In genomic region chr2:30385327-30385726, GRCh38 we compare ENCODE assay signal across 10 cellular contexts.
DNase-seq lines count a peak whose midpoint lies in the region; ATAC-seq, FAIRE-seq and TF ChIP-seq lines count a peak whose summit lies in the region.
"Had no signal": no experiment of that assay in that cellular context is flagged by ENCODE, and none has a peak within 500 bp of the region (broad histone marks: within the 10 kb centered on the region; RNA-seq: fewer than 3 reads in every experiment).

No MANE protein-coding gene starts in this region.

- SMC1A ChIA-PET in GM12878 (lab: Charles Lee; ENCODE audit: uncharacterized antibody, unreplicated experiment), result interaction anchor here (0.6 to 1.6 kb wide), 5 partner anchors 11 to 177 kb away, joined by 3 to 4 read pairs (median 3); no protein-coding TSS in a partner anchor

- H3K36me3 ChIP-seq in GM12878 (ENCODE audit: control insufficient read depth in 2 of 2, insufficient read depth in 2 of 2, low read length in 1 of 2), result no peaks in the 10 kb centered on the region
- no peaks in the 10 kb centered on the region for H3K36me3 ChIP-seq in sigmoid colon

- POLR2A ChIA-PET in A549 (lab: Yijun Ruan, JAX) (no interaction called here), GM12878 (lab: Charles Lee) (no interaction called here)

- TF ChIP-seq POLR2A in A549 (IDR thresholded peaks at IDR 0.05; ENCODE audit: low read length) (no peak), GM12878 (IDR thresholded peaks at IDR 0.05; ENCODE audit: low read depth, low read length) (no peak), sigmoid colon (IDR thresholded peaks at IDR 0.05) (no peak)

- no peak for TF ChIP-seq CTCF in A549 (IDR thresholded peaks at IDR 0.05)
- TF ChIP-seq CTCF in GM12878 (IDR thresholded peaks at IDR 0.05 in 2 of 3, conservative IDR thresholded peaks at IDR 0.05 in 1 of 3; ENCODE audit: control insufficient read depth in 2 of 3, extremely low read depth in 1 of 3, insufficient read depth in 1 of 3, low read depth in 3 of 3, low read length in 3 of 3), result no peak
- TF ChIP-seq CTCF in sigmoid colon (IDR thresholded peaks at IDR 0.05), result no peak

- CTCF ChIA-PET in A549 (lab: Yijun Ruan, JAX), result interaction anchor here (1.0 to 4.0 kb wide), 4 partner anchors 21 to 328 kb away, joined by 3 to 13 read pairs (median 4); no protein-coding TSS in a partner anchor
- CTCF ChIA-PET in GM12878 (lab: Yijun Ruan, JAX), result interaction anchor here (1.0 kb wide), 1 partner anchor 325 kb away, joined by 3 read pairs; no protein-coding TSS in a partner anchor

- H3K9me3 ChIP-seq in A549, result no peaks in the 10 kb centered on the region
- no peaks in the 10 kb centered on the region for H3K9me3 ChIP-seq in GM12878 (replicated peaks; ENCODE audit: control insufficient read depth, insufficient read depth, low read length)
- H3K9me3 ChIP-seq in sigmoid colon, result no peaks in the 10 kb centered on the region

- BruUV-seq in GM12878 (replicated peaks; lab: Mats Ljungman, UMichigan), result no TSS peak

- TF ChIP-seq EP300 in A549 (IDR thresholded peaks at IDR 0.05) (no peak), GM12878 (IDR thresholded peaks at IDR 0.05; ENCODE audit: borderline replicate concordance in 1 of 2, control insufficient read depth in 1 of 2, low read depth in 2 of 2, low read length in 2 of 2) (no peak), sigmoid colon (IDR thresholded peaks at IDR 0.05) (no peak)

- H3K4me1 ChIP-seq in A549, result no peaks in the 10 kb centered on the region
- H3K4me1 ChIP-seq in GM12878 (ENCODE audit: control insufficient read depth, insufficient read depth, low read length), result no peaks in the 10 kb centered on the region
- H3K4me1 ChIP-seq in sigmoid colon, result no peaks in the 10 kb centered on the region

- WGBS in A549 (ENCODE audit: missing lambda C conversion rate), result 61% methylated on average over 5 of the region's 5 CpGs
- WGBS in GM12878 (ENCODE audit: insufficient coverage, insufficient replicate concordance, low lambda C conversion rate, missing lambda C conversion rate), result 20% methylated on average over 5 of the region's 5 CpGs
- WGBS in sigmoid colon, 2 donors, result 38 to 55% methylated on average over 5 of the region's 5 CpGs

- H4K20me1 ChIP-seq in GM12878 (ENCODE audit: control insufficient read depth, insufficient read depth), result no peaks in the 10 kb centered on the region

- no peaks in the 10 kb centered on the region for H3K79me2 ChIP-seq in GM12878 (ENCODE audit: control insufficient read depth, insufficient read depth, low read length)

- H3K27me3 ChIP-seq in GM12878 (replicated peaks in 1 of 2; ENCODE audit: control insufficient read depth in 2 of 2, insufficient read depth in 2 of 2, low read length in 1 of 2) (peaks cover 0 to 3% of the 10 kb centered on the region in 2 experiments; a peak in 1 of 4 replicates), sigmoid colon (no peaks in the 10 kb centered on the region)

- H3K4me3 ChIP-seq in A549 (no peak overlapping the region), GM12878 (no peak overlapping the region), sigmoid colon (no peak overlapping the region)

- FAIRE-seq in A549 (lab: Jason Lieb, UNC), result no peak
- no peak for FAIRE-seq in GM12878 (lab: Jason Lieb, UNC)

- TF ChIP-seq RAD21 in A549 (conservative IDR thresholded peaks at IDR 0.05 in 1 of 2, IDR thresholded peaks at IDR 0.05 in 1 of 2) (no peak), GM12878 (IDR thresholded peaks at IDR 0.05; ENCODE audit: insufficient read depth, low read depth, low read length) (no peak)

- no peak overlapping the region for H2AFZ ChIP-seq in GM12878 (ENCODE audit: control insufficient read depth, low read depth, low read length)

- H3K27ac ChIP-seq in A549 (no peak overlapping the region), GM12878 (ENCODE audit: control insufficient read depth, insufficient read depth) (no peak overlapping the region), sigmoid colon (no peak overlapping the region)

- intact Hi-C loops in GM12878 (cut with micrococcal nuclease; ENCODE audit: unreplicated experiment) (no loop called here), sigmoid colon (cut with DNase I) (no loop called here)

- in situ Hi-C loops in GM12878 (cut with MboI), result no loop called here

- H3K4me2 ChIP-seq in A549, result no peak overlapping the region
- no peak overlapping the region for H3K4me2 ChIP-seq in GM12878 (ENCODE audit: control insufficient read depth, insufficient read depth)

- DNase-seq in A549 (ENCODE audit: low read depth in 1 of 2, low spot score in 1 of 2) (peak in 1 of 2 experiments; percentile 36), HuH-7 (ENCODE audit: low spot score) (peak; percentile 31), GM12878 (ENCODE audit: low read depth, low spot score) (no peak), kidney glomerular epithelial cell (lab: John Stamatoyannopoulos, UW) (peak; percentile 35), sigmoid colon (no peak), nucleus accumbens (lab: John Stamatoyannopoulos, UW) (no peak)
- no peak for DNase-seq in activated naive CD4-positive, alpha-beta T cell treated with Interleukin-2 at 50 U/mL for 16 hours
- DNase-seq: aorta, NCI-H446 had no signal

- RAD21 ChIA-PET in GM12878 (lab: Charles Lee; ENCODE audit: unreplicated experiment), result no interaction called here

- ATAC-seq in A549 (peak; percentile 91 to 92), GM12878 (no peak), GM21423 (IDR thresholded peaks at IDR 0.05; ENCODE audit: unreplicated experiment) (no peak)

- H3K9ac ChIP-seq in GM12878 (ENCODE audit: control insufficient read depth, insufficient read depth, low read length), result no peak overlapping the region

TF ChIP-seq in A549, 52 proteins besides CTCF, POLR2A, EP300 and RAD21 (continues in another document):
- TF ChIP-seq SREBF2 (IDR thresholded peaks at IDR 0.05), result no peak
- TF ChIP-seq REST (IDR thresholded peaks at IDR 0.05), result peak; percentile 96
- TF ChIP-seq MYC (IDR thresholded peaks at IDR 0.05; ENCODE audit: borderline replicate concordance, low read length), result no peak
- no peak for TF ChIP-seq KDM1A (IDR thresholded peaks at IDR 0.05; ENCODE audit: low read depth)

TF ChIP-seq in GM12878, 131 proteins besides CTCF, POLR2A, EP300 and RAD21 (continues in another document):
- TF ChIP-seq E2F8 (IDR thresholded peaks at IDR 0.05; ENCODE audit: low read depth, partially characterized antibody) (no peak), REST (IDR thresholded peaks at IDR 0.05; ENCODE audit: low read depth, low read length) (peak; percentile 78), NR2C2 (IDR thresholded peaks at IDR 0.05; ENCODE audit: borderline replicate concordance, control insufficient read depth, insufficient read length, low read depth) (no peak), CBFB (IDR thresholded peaks at IDR 0.05; ENCODE audit: low read depth) (no peak)

Comparison
In these comparisons a context has a peak if more than half of its experiments do, and no peak if none do; other contexts are left out.
1. ATAC-seq: peak in A549 (2 of 2); none in GM12878 (single experiment) and GM21423 (single experiment).
2. DNase-seq: peak in HuH-7 (single experiment) and kidney glomerular epithelial cell (single experiment); none in GM12878 (single experiment), sigmoid colon (single experiment), activated naive CD4-positive, alpha-beta T cell treated with Interleukin-2 at 50 U/mL for 16 hours (single experiment) and nucleus accumbens (0 of 56).
3. Of the 24 proteins assayed by ChIP-seq in both GM12878 and A549: peak only in GM12878: none; only in A549: none; in both: REST; in neither: 23.